ENCODE assay signal across 2 cellular contexts in the genomic region with DNA sequence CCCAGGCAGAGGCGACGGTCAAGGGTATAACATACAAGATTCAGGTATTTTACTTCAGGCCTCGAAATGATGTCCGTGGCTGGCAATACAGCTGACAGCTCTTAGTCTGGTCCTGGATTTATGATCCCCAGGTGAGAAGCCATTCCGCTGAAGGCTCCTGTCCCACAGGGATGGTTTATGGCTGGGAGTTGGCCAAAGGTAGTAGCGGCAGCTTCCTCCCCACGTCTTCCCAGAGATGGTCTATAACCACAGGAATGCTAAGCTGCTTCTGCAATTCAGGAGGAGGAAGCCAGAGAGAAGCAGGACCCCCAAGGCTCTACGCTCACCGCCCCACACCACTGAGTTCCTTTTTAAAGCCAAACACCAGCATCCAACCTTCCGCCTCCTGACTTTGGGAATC.
TF ChIP-seq lines count a peak whose summit lies in the region.

No MANE protein-coding gene starts in this region.

TF ChIP-seq in HEK293, 187 proteins besides CTCF, POLR2A, EP300 and RAD21 (continued from another document):
- TF ChIP-seq ZNF433 (tag by site-specific recombination; IDR thresholded peaks at IDR 0.05; ENCODE audit: low read depth) (no peak), ZNF792 (tag by site-specific recombination; IDR thresholded peaks at IDR 0.05) (no peak), OSR2 (tag by site-specific recombination; IDR thresholded peaks at IDR 0.05) (peak; percentile 45; the same call in 1 of the 2 replicates)
- TF ChIP-seq, protein P1, sequence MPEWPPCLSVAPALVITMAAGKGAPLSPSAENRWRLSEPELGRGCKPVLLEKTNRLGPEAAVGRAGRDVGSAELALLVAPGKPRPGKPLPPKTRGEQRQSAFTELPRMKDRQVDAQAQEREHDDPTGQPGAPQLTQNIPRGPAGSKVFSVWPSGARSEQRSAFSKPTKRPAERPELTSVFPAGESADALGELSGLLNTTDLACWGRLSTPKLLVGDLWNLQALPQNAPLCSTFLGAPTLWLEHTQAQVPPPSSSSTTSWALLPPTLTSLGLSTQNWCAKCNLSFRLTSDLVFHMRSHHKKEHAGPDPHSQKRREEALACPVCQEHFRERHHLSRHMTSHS (tag by site-specific recombination; IDR thresholded peaks at IDR 0.05): no peak

TF ChIP-seq in H1, 55 proteins besides CTCF, POLR2A, EP300 and RAD21 (continued from another document):
- TF ChIP-seq SUZ12 (IDR thresholded peaks at IDR 0.05; ENCODE audit: low read length) (no peak), JUND (IDR thresholded peaks at IDR 0.05; ENCODE audit: low read length) (no peak), CHD1 (IDR thresholded peaks at IDR 0.05; ENCODE audit: low read depth, low read length) (no peak), CHD2 (IDR thresholded peaks at IDR 0.05; ENCODE audit: low read length) (no peak), SIX5 (IDR thresholded peaks at IDR 0.05; ENCODE audit: low read depth, low read length) (no peak), TEAD4 (IDR thresholded peaks at IDR 0.05; ENCODE audit: low read depth, low read length) (no peak), EZH2 (IDR thresholded peaks at IDR 0.05; ENCODE audit: low read depth, low read length, severe bottlenecking) (no peak), RNF2 (IDR thresholded peaks at IDR 0.05; ENCODE audit: borderline replicate concordance, low read depth, low read length, missing control alignments, poor library complexity, severe bottlenecking) (no peak), HDAC2 (IDR thresholded peaks at IDR 0.05; ENCODE audit: borderline replicate concordance in 1 of 2, low read depth in 2 of 2, low read length in 2 of 2) (no peak), CBX8 (IDR thresholded peaks at IDR 0.05; ENCODE audit: borderline replicate concordance, low read depth, low read length) (no peak), RFX5 (IDR thresholded peaks at IDR 0.05; ENCODE audit: borderline replicate concordance, low read depth, low read length) (no peak), RXRA (IDR thresholded peaks at IDR 0.05; ENCODE audit: insufficient read depth, low read depth, low read length) (no peak), KDM4A (IDR thresholded peaks at IDR 0.05; ENCODE audit: low read depth, low read length, severe bottlenecking) (no peak), SIRT6 (IDR thresholded peaks at IDR 0.05; ENCODE audit: low read length) (no peak)
- TF ChIP-seq, protein P2, sequence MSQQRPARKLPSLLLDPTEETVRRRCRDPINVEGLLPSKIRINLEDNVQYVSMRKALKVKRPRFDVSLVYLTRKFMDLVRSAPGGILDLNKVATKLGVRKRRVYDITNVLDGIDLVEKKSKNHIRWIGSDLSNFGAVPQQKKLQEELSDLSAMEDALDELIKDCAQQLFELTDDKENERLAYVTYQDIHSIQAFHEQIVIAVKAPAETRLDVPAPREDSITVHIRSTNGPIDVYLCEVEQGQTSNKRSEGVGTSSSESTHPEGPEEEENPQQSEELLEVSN (IDR thresholded peaks at IDR 0.05): no peak
